In genomic region chr2:134399096-134399495, GRCh38 we compare ENCODE assay signal across 22 cellular contexts.
DNase-seq lines count a peak whose midpoint lies in the region; ATAC-seq and TF ChIP-seq lines count a peak whose summit lies in the region.
"Had no signal": no experiment of that assay in that cellular context is flagged by ENCODE, and none has a peak within 500 bp of the region (broad histone marks: within the 10 kb centered on the region; RNA-seq: fewer than 3 reads in every experiment).

No MANE protein-coding gene starts in this region.

- H4K8ac ChIP-seq in mesendoderm (ENCODE audit: low read depth, low read length): no peak overlapping the region

- H3K4me1 ChIP-seq in BLaER1 (peaks cover 71% of the 10 kb centered on the region), fibroblast of lung (ENCODE audit: control insufficient read depth, extremely low read depth, insufficient read depth, low read length) (peaks cover 34% of the 10 kb centered on the region), mesendoderm (ENCODE audit: control insufficient read depth, low read depth, low read length) (no peaks in the 10 kb centered on the region)

- DNase-seq in Kasumi-1 (lab: John Stamatoyannopoulos, UW): peak; percentile 36 to 57
- DNase-seq in SKM-1 (lab: John Stamatoyannopoulos, UW; ENCODE audit: unreplicated experiment): peak; percentile 25
- peak in 1 of 2 donors; percentile 34 for DNase-seq in fibroblast of lung (ENCODE audit: low read depth in 2 of 2)
- no peak for DNase-seq in midbrain (lab: John Stamatoyannopoulos, UW)
- DNase-seq in T-cell: no peak
- no peak for DNase-seq in mesendoderm
- DNase-seq: activated CD4-positive, CD25-positive, alpha-beta regulatory T cell treated with anti-CD3 and anti-CD28 coated beads, Interleukin-2, amount 50 U/mL, for 72 hours; activated CD8-positive, alpha-beta memory T cell treated with anti-CD3 and anti-CD28 coated beads, Interleukin-2, amount 50 U/mL, for 4 hours; activated naive CD4-positive, alpha-beta T cell; body of pancreas; COR-L47; dorsolateral prefrontal cortex; hippocampal formation; MM.1S; NCI-H2081 treated with DMSO at 0.1 percent for 48 hours; NCI-H526; nucleus accumbens; stimulated activated CD4-positive, alpha-beta T cell treated with anti-CD3 and anti-CD28 coated beads, Interleukin-2, amount 100 ng/mL, for 24 hours; substantia nigra had no signal

- no peak overlapping the region for H2AFZ ChIP-seq in fibroblast of lung (ENCODE audit: low read length)

- H3K9ac ChIP-seq in BLaER1 (no peak overlapping the region), fibroblast of lung (ENCODE audit: insufficient read depth, low read length) (no peak overlapping the region), mesendoderm (ENCODE audit: low read length) (no peak overlapping the region)

- H3K18ac ChIP-seq in mesendoderm (ENCODE audit: low read length): no peak overlapping the region

- H3K4me3 Mint-ChIP-seq in T-cell: no peak overlapping the region

- H2BK15ac ChIP-seq in mesendoderm (replicated peaks; ENCODE audit: low read depth): no peak overlapping the region

- POLR2A ChIA-PET in T-cell (lab: Charles Lee): no interaction called here

- H3K27me3 Mint-ChIP-seq in T-cell: no peaks in the 10 kb centered on the region

- no peak overlapping the region for H3K56ac ChIP-seq in mesendoderm (ENCODE audit: low read length)

- no peak overlapping the region for H2AK5ac ChIP-seq in mesendoderm (ENCODE audit: low read length)

- H2BK120ac ChIP-seq in mesendoderm (ENCODE audit: low read depth, low read length): no peak overlapping the region

- CTCF ChIA-PET in T-cell (lab: Charles Lee): interaction anchor here (0.8 to 1.6 kb wide), 4 partner anchors 13 to 281 kb away, joined by 3 to 5 read pairs (median 4); no protein-coding TSS in a partner anchor

- no peak for ATAC-seq in T-cell (replicated peaks in 1 of 4)
- ATAC-seq in HG03108 (IDR thresholded peaks at IDR 0.05; ENCODE audit: unreplicated experiment): no peak
- ATAC-seq: body of pancreas, sciatic nerve had no signal

- H3K4me3 ChIP-seq in BLaER1 (no peak overlapping the region), fibroblast of lung (replicated peaks in 1 of 4; ENCODE audit: control extremely low read depth in 1 of 4, insufficient read depth in 1 of 4, low read depth in 3 of 4, low read length in 4 of 4) (no peak overlapping the region), mesendoderm (ENCODE audit: low read length) (no peak overlapping the region)
- H3K4me3 ChIP-seq: body of pancreas, dorsolateral prefrontal cortex had no signal

- no peak overlapping the region for H3K27ac Mint-ChIP-seq in T-cell

- H3K36me3 Mint-ChIP-seq in T-cell: peaks cover 26% of the 10 kb centered on the region

- no peaks in the 10 kb centered on the region for H3K9me3 Mint-ChIP-seq in T-cell

- no peak overlapping the region for H3K4ac ChIP-seq in mesendoderm (ENCODE audit: low read depth, low read length)

- H3K27ac ChIP-seq in BLaER1 (no peak overlapping the region), fibroblast of lung (ENCODE audit: insufficient read depth, low read length) (peak overlapping the region; percentile 64), mesendoderm (ENCODE audit: low read depth, low read length) (no peak overlapping the region)
- H3K27ac ChIP-seq: body of pancreas, dorsolateral prefrontal cortex had no signal

- peaks cover 88% of the 10 kb centered on the region for H3K36me3 ChIP-seq in BLaER1
- H3K36me3 ChIP-seq in fibroblast of lung (ENCODE audit: control insufficient read depth, insufficient read depth, low read length): no peaks in the 10 kb centered on the region
- no peaks in the 10 kb centered on the region for H3K36me3 ChIP-seq in mesendoderm (ENCODE audit: control insufficient read depth, insufficient read depth, low read length)

- H3K27me3 ChIP-seq in BLaER1: no peaks in the 10 kb centered on the region
- no peaks in the 10 kb centered on the region for H3K27me3 ChIP-seq in fibroblast of lung (ENCODE audit: control insufficient read depth, insufficient read depth, low read length)
- H3K27me3 ChIP-seq in mesendoderm (ENCODE audit: insufficient read depth, low read length, poor library complexity): no peaks in the 10 kb centered on the region
- H3K27me3 ChIP-seq: body of pancreas, dorsolateral prefrontal cortex had no signal

- no peaks in the 10 kb centered on the region for H4K20me1 ChIP-seq in BLaER1
- no peaks in the 10 kb centered on the region for H4K20me1 ChIP-seq in fibroblast of lung (ENCODE audit: control insufficient read depth, extremely low read depth, insufficient read depth, low read length)

- H3K9me3 ChIP-seq in BLaER1 (no peaks in the 10 kb centered on the region), fibroblast of lung (ENCODE audit: control insufficient read depth, insufficient read depth, low read depth, low read length) (no peaks in the 10 kb centered on the region)
- H3K9me3 ChIP-seq: body of pancreas had no signal

- peaks cover 1 to 12% (median 2%) of the 10 kb centered on the region in 3 donors for H3K4me1 Mint-ChIP-seq in T-cell

- H3K23ac ChIP-seq in mesendoderm (ENCODE audit: low read length): no peak overlapping the region

- H3K79me2 ChIP-seq in fibroblast of lung (ENCODE audit: control insufficient read depth, insufficient read depth, low read length) (no peaks in the 10 kb centered on the region), mesendoderm (ENCODE audit: control insufficient read depth, insufficient read depth, low read length) (no peaks in the 10 kb centered on the region)

- H3K4me2 ChIP-seq in BLaER1 (peak overlapping the region; percentile 70; the same call in 1 of the 2 replicates), fibroblast of lung (ENCODE audit: extremely low read depth, insufficient read depth, low read length) (no peak overlapping the region), mesendoderm (ENCODE audit: low read length) (no peak overlapping the region)

- no CpG with 5 or more reads among the region's 2 CpGs for WGBS in mesendoderm (ENCODE audit: extremely low coverage, insufficient coverage, low lambda C conversion rate)

- no peak overlapping the region for H2BK5ac ChIP-seq in mesendoderm (ENCODE audit: low read length)

- H4K5ac ChIP-seq in mesendoderm (ENCODE audit: low read length): no peak overlapping the region

- peak in 1 of 2 donors; percentile 4 for TF ChIP-seq CTCF in fibroblast of lung (conservative IDR thresholded peaks at IDR 0.05 in 1 of 2, IDR thresholded peaks at IDR 0.05 in 1 of 2; ENCODE audit: low read depth in 1 of 2, low read length in 2 of 2)

- no peaks in the 10 kb centered on the region for H3K79me1 ChIP-seq in mesendoderm (ENCODE audit: low read length)

Comparison
In these comparisons a context has a peak if more than half of its experiments do, and no peak if none do; other contexts are left out.
1. DNase-seq: peak in Kasumi-1 (2 of 2) and SKM-1 (single experiment); none in midbrain (single experiment), T-cell (0 of 34) and mesendoderm (single experiment).